9 cellular contexts compared by ENCODE assay signal in genomic region chr5:107668154-107668932, GRCh38. TPM values are rescaled to one million over a fixed set of nuclear protein-coding genes. Genes with fewer than 3 reads are reported as not detected.
DNase-seq lines count a peak whose midpoint lies in the region; ATAC-seq and TF ChIP-seq lines count a peak whose summit lies in the region.
"Had no signal": no experiment of that assay in that cellular context is flagged by ENCODE, and none has a peak within 500 bp of the region (broad histone marks: within the 10 kb centered on the region; RNA-seq: fewer than 3 reads in every experiment).

No MANE protein-coding gene starts in this region.

- no peaks in the 10 kb centered on the region for H3K27me3 ChIP-seq in GM06990 (replicated peaks; ENCODE audit: control insufficient read depth, insufficient read depth, low read length)
- no peaks in the 10 kb centered on the region for H3K27me3 ChIP-seq in SJCRH30

- no peaks in the 10 kb centered on the region for H3K36me3 ChIP-seq in GM06990 (ENCODE audit: control insufficient read depth, insufficient read depth, low read length)
- peaks cover 12% of the 10 kb centered on the region for H3K36me3 ChIP-seq in SJCRH30

- no peaks in the 10 kb centered on the region for H3K4me1 ChIP-seq in SJCRH30

- TF ChIP-seq CTCF in GM06990 (IDR thresholded peaks at IDR 0.05; ENCODE audit: insufficient read depth, low read length, poor library complexity, severe bottlenecking), result no peak
- TF ChIP-seq CTCF in foreskin fibroblast (IDR thresholded peaks at IDR 0.05; ENCODE audit: low read depth, low read length), result no peak

- ATAC-seq in GM21515 (IDR thresholded peaks at IDR 0.05; ENCODE audit: unreplicated experiment) (no peak), GM21390 (IDR thresholded peaks at IDR 0.05; ENCODE audit: unreplicated experiment) (no peak)

- H3K9me3 ChIP-seq in SJCRH30 (replicated peaks), result no peaks in the 10 kb centered on the region

- H3K27ac ChIP-seq in SJCRH30, result peak overlapping the region; percentile 97

- no peak for DNase-seq in GM06990 (ENCODE audit: extremely low read depth, insufficient read length)
- peak in 1 of 2 experiments; percentile 39 for DNase-seq in SJCRH30
- peak in 1 of 2 donors; percentile 10 for DNase-seq in foreskin fibroblast
- DNase-seq in retina, result peak; percentile 60
- DNase-seq in T-helper 1 cell, result no peak
- DNase-seq in dedifferentiated amniotic fluid mesenchymal stem cell (ENCODE audit: extremely low spot score), result no peak
- DNase-seq: NK-92 treated with Interleukin-12 subunit alpha and Interleukin-12 subunit beta, amount 100 ng/mL, for 24 hours had no signal

- H3K4me3 ChIP-seq in GM06990 (replicated peaks; ENCODE audit: low read depth, low read length), result peak overlapping the region; percentile 73
- H3K4me3 ChIP-seq in SJCRH30, result peak overlapping the region; percentile 84
- H3K4me3 ChIP-seq in foreskin fibroblast (ENCODE audit: low read depth in 1 of 2, low read length in 2 of 2), result peak overlapping the region; percentile 52 to 80

RNA-seq across cellular contexts. Expression of gene EFNA5, which starts 2.4 kb away (rescaled TPM):
- total RNA-seq in SJCRH30 (2014; rRNA removed; shearing (Covaris generic)), result 32.7 and 41.3 TPM in 2 replicates
